12 cellular contexts compared by ENCODE assay signal in genomic region chr11:112481893-112482292, GRCh38.
"Had no signal": no experiment of that assay in that cellular context is flagged by ENCODE, and none has a peak within 500 bp of the region (broad histone marks: within the 10 kb centered on the region; RNA-seq: fewer than 3 reads in every experiment).

No MANE protein-coding gene starts in this region.

- H3K4me1 ChIP-seq: breast epithelium, gastrocnemius medialis, heart right ventricle, parathyroid adenoma had no signal

- ATAC-seq: activated CD4-positive, CD25-positive, alpha-beta regulatory T cell treated with anti-CD3 and anti-CD28 coated beads, Interleukin-2, amount 50 U/mL, for 24 hours; gastrocnemius medialis; heart right ventricle; left colon; stimulated activated effector memory CD8-positive, alpha-beta T cell treated with anti-CD3 and anti-CD28 coated beads, Interleukin-12 subunit alpha, Interleukin-12 subunit beta, amount 100 ng/mL, for 72 hours had no signal

- H3K27me3 ChIP-seq: breast epithelium, gastrocnemius medialis, heart right ventricle had no signal

- DNase-seq: activated naive CD4-positive, alpha-beta T cell; activated naive CD8-positive, alpha-beta T cell treated with anti-CD3 and anti-CD28 coated beads, Interleukin-2, amount 10 ng/mL, durations not matched to agents 7 days and 5 days; aorta; erythroblast; gastrocnemius medialis; heart right ventricle; left colon had no signal

- H3K27ac ChIP-seq: breast epithelium, gastrocnemius medialis, heart right ventricle, parathyroid adenoma had no signal

- H3K36me3 Mint-ChIP-seq: activated naive CD8-positive, alpha-beta T cell treated with anti-CD3 and anti-CD28 coated beads, Interleukin-2, amount 10 ng/mL, durations not matched to agents 7 days and 5 days; stimulated activated effector memory CD8-positive, alpha-beta T cell treated with anti-CD3 and anti-CD28 coated beads, Interleukin-12 subunit alpha, Interleukin-12 subunit beta, amount 100 ng/mL, for 72 hours had no signal

- H3K4me1 Mint-ChIP-seq: activated naive CD8-positive, alpha-beta T cell treated with anti-CD3 and anti-CD28 coated beads, Interleukin-2, amount 10 ng/mL, durations not matched to agents 7 days and 5 days; stimulated activated effector memory CD8-positive, alpha-beta T cell treated with anti-CD3 and anti-CD28 coated beads, Interleukin-12 subunit alpha, Interleukin-12 subunit beta, amount 100 ng/mL, for 72 hours had no signal

- H3K4me3 ChIP-seq: breast epithelium, gastrocnemius medialis, heart right ventricle, lung had no signal

- H3K36me3 ChIP-seq: breast epithelium, gastrocnemius medialis, heart right ventricle had no signal

- H3K9ac ChIP-seq: parathyroid adenoma had no signal

- H3K9me3 ChIP-seq: breast epithelium, gastrocnemius medialis had no signal

- H3K9me3 Mint-ChIP-seq: activated naive CD8-positive, alpha-beta T cell treated with anti-CD3 and anti-CD28 coated beads, Interleukin-2, amount 10 ng/mL, durations not matched to agents 7 days and 5 days; stimulated activated effector memory CD8-positive, alpha-beta T cell treated with anti-CD3 and anti-CD28 coated beads, Interleukin-12 subunit alpha, Interleukin-12 subunit beta, amount 100 ng/mL, for 72 hours had no signal

- H3K4me3 Mint-ChIP-seq: activated naive CD8-positive, alpha-beta T cell treated with anti-CD3 and anti-CD28 coated beads, Interleukin-2, amount 10 ng/mL, durations not matched to agents 7 days and 5 days; stimulated activated effector memory CD8-positive, alpha-beta T cell treated with anti-CD3 and anti-CD28 coated beads, Interleukin-12 subunit alpha, Interleukin-12 subunit beta, amount 100 ng/mL, for 72 hours had no signal

- H3K27ac Mint-ChIP-seq: activated naive CD8-positive, alpha-beta T cell treated with anti-CD3 and anti-CD28 coated beads, Interleukin-2, amount 10 ng/mL, durations not matched to agents 7 days and 5 days had no signal
